7 cellular contexts compared by ENCODE assay signal in genomic region chr6:4017847-4018193, GRCh38.
DNase-seq lines count a peak whose midpoint lies in the region; TF ChIP-seq lines count a peak whose summit lies in the region.

No MANE protein-coding gene starts in this region.

- no peaks in the 10 kb centered on the region for H3K9me2 ChIP-seq in neural cell (ENCODE audit: insufficient read depth, low read length)

- peak; percentile 69 for DNase-seq in ELR (ENCODE audit: low read depth)
- peak in 1 of 2 experiments; percentile 43 for DNase-seq in SJCRH30
- DNase-seq in endothelial cell (ENCODE audit: low spot score), result no peak
- DNase-seq in HT-29 (ENCODE audit: low spot score), result no peak
- DNase-seq in CD1c-positive myeloid dendritic cell (ENCODE audit: extremely low spot score), result no peak

- H3F3A ChIP-seq in neural cell (ENCODE audit: insufficient read depth, low read length, poor library complexity, severe bottlenecking), result peaks cover 14% of the 10 kb centered on the region

- H4K20me1 ChIP-seq in neural cell (ENCODE audit: insufficient read depth), result no peaks in the 10 kb centered on the region

- H3K9me3 ChIP-seq in SJCRH30 (replicated peaks) (no peaks in the 10 kb centered on the region), neural cell (ENCODE audit: low read length) (no peaks in the 10 kb centered on the region)

- H3K9me3 Mint-ChIP-seq in IgD-negative memory B cell (peaks cover 0 to 2% (median 0%) of the 10 kb centered on the region in 3 donors), endothelial cell (ENCODE audit: unreplicated experiment) (no peaks in the 10 kb centered on the region)

- H3K79me2 ChIP-seq in neural cell (replicated peaks; ENCODE audit: insufficient read depth, low read length), result peaks cover 58% of the 10 kb centered on the region

- H3K4me1 ChIP-seq in SJCRH30, result peaks cover under 1% of the 10 kb centered on the region; the same call in 1 of the 2 replicates

- no peak for TF ChIP-seq EP300 in neural cell (conservative IDR thresholded peaks at IDR 0.05; ENCODE audit: poor library complexity, severe bottlenecking)

- H3K4me3 ChIP-seq in SJCRH30, result peak overlapping the region; percentile 70
- H3K4me3 ChIP-seq in neural cell (ENCODE audit: low read length), result peak overlapping the region; percentile 90

- H3K27ac Mint-ChIP-seq in IgD-negative memory B cell (peak overlapping the region; percentile 93 to 99 (median 99)), endothelial cell (ENCODE audit: unreplicated experiment) (peak overlapping the region; percentile 99)

- H3K27ac ChIP-seq in SJCRH30 (peak overlapping the region; percentile 80), neural cell (ENCODE audit: low read length) (peak overlapping the region; percentile 97)

- H3K4me3 Mint-ChIP-seq in IgD-negative memory B cell (peak overlapping the region; percentile 94 to 98 (median 96)), endothelial cell (ENCODE audit: unreplicated experiment) (peak overlapping the region; percentile 97)

- H3K27me3 ChIP-seq in SJCRH30 (no peaks in the 10 kb centered on the region), neural cell (ENCODE audit: insufficient read depth, low read depth, low read length) (no peaks in the 10 kb centered on the region)

- H2AFZ ChIP-seq in neural cell (ENCODE audit: low read depth, low read length), result peak overlapping the region; percentile 85

- TF ChIP-seq RAD21 in neural cell (conservative IDR thresholded peaks at IDR 0.05), result no peak

- H3K36me3 ChIP-seq in SJCRH30 (no peaks in the 10 kb centered on the region), neural cell (ENCODE audit: insufficient read depth, low read length) (no peaks in the 10 kb centered on the region)

- peaks cover 8% of the 10 kb centered on the region for H3K36me3 Mint-ChIP-seq in IgD-negative memory B cell
- H3K36me3 Mint-ChIP-seq in endothelial cell (ENCODE audit: low read depth, unreplicated experiment), result peaks cover 8% of the 10 kb centered on the region

- H3K4me2 ChIP-seq in neural cell (ENCODE audit: low read length), result peak overlapping the region; percentile 99

- peak overlapping the region; percentile 96 for H3K9ac ChIP-seq in neural cell (ENCODE audit: low read length)

- no peaks in the 10 kb centered on the region for H3K27me3 Mint-ChIP-seq in IgD-negative memory B cell
- no peaks in the 10 kb centered on the region for H3K27me3 Mint-ChIP-seq in endothelial cell (ENCODE audit: unreplicated experiment)

- peaks cover 43 to 66% (median 53%) of the 10 kb centered on the region in 3 donors for H3K4me1 Mint-ChIP-seq in IgD-negative memory B cell
- H3K4me1 Mint-ChIP-seq in endothelial cell (ENCODE audit: unreplicated experiment), result peaks cover 30% of the 10 kb centered on the region

- no peak for TF ChIP-seq CTCF in endothelial cell (IDR thresholded peaks at IDR 0.05; ENCODE audit: unreplicated experiment)
- no peak for TF ChIP-seq CTCF in neural cell (IDR thresholded peaks at IDR 0.05; ENCODE audit: poor library complexity, severe bottlenecking)

TF ChIP-seq in neural cell, 6 proteins besides CTCF, POLR2A, EP300 and RAD21:
- TF ChIP-seq TAF1 (IDR thresholded peaks at IDR 0.05; ENCODE audit: low read depth) (no peak), SMC3 (conservative IDR thresholded peaks at IDR 0.05; ENCODE audit: poor library complexity) (no peak), POLR2AphosphoS5 (IDR thresholded peaks at IDR 0.05) (no peak), REST (IDR thresholded peaks at IDR 0.05; ENCODE audit: borderline replicate concordance) (no peak), EZH2 (IDR thresholded peaks at IDR 0.05; ENCODE audit: borderline replicate concordance, insufficient read depth, low read length, poor library complexity, severe bottlenecking) (no peak), MXI1 (conservative IDR thresholded peaks at IDR 0.05; ENCODE audit: poor library complexity, severe bottlenecking) (no peak)
